9 cellular contexts compared by ENCODE assay signal in genomic region chr14:84254205-84254788, GRCh38.
A peak's percentile ranks its signal among the peaks of the same experiment; 100 is the strongest.
DNase-seq lines count a peak whose midpoint lies in the region; TF ChIP-seq lines count a peak whose summit lies in the region.
"Had no signal": no experiment of that assay in that cellular context is flagged by ENCODE, and none has a peak within 500 bp of the region (broad histone marks: within the 10 kb centered on the region; RNA-seq: fewer than 3 reads in every experiment).

No MANE protein-coding gene starts in this region.

- H3K36me3 ChIP-seq in skeletal muscle satellite cell (ENCODE audit: insufficient read depth, low read length), result no peaks in the 10 kb centered on the region
- no peaks in the 10 kb centered on the region for H3K36me3 ChIP-seq in osteoblast (ENCODE audit: insufficient read depth, low read length)

- H3K9ac ChIP-seq in skeletal muscle satellite cell (ENCODE audit: low read depth, low read length), result no peak overlapping the region

- H4K20me1 ChIP-seq in osteoblast (ENCODE audit: insufficient read depth, low read length), result no peaks in the 10 kb centered on the region

- no peak overlapping the region for H3K27ac ChIP-seq in osteoblast (ENCODE audit: low read depth, low read length)

- H2AFZ ChIP-seq in osteoblast (ENCODE audit: low read length), result no peak overlapping the region

- no peaks in the 10 kb centered on the region for H3K4me1 ChIP-seq in skeletal muscle satellite cell (ENCODE audit: control insufficient read depth, insufficient read depth, low read length)
- H3K4me1 ChIP-seq in osteoblast (ENCODE audit: insufficient read depth, low read length), result no peaks in the 10 kb centered on the region

- H3K9me3 ChIP-seq in skeletal muscle satellite cell (replicated peaks; ENCODE audit: low read length), result no peaks in the 10 kb centered on the region
- H3K9me3 ChIP-seq in osteoblast (ENCODE audit: low read depth, low read length), result no peaks in the 10 kb centered on the region

- DNase-seq in LNCaP clone FGC (ENCODE audit: low read depth) (peak; percentile 75), cardiac fibroblast (ENCODE audit: low read depth in 2 of 2) (peak; percentile 17 to 73), iPS-NIHi11 (ENCODE audit: low spot score) (peak; percentile 34), COR-L47 (lab: John Stamatoyannopoulos, UW) (no peak), osteoblast (ENCODE audit: insufficient read length, low spot score, missing footprints) (no peak)
- no peak for DNase-seq in activated CD8-positive, alpha-beta memory T cell treated with anti-CD3 and anti-CD28 coated beads for 24 hours
- DNase-seq: CD4-positive, alpha-beta memory T cell; T-helper 9 cell had no signal

- no peak overlapping the region for H3K4me3 ChIP-seq in LNCaP clone FGC (ENCODE audit: low read depth, low read length)
- no peak overlapping the region for H3K4me3 ChIP-seq in cardiac fibroblast (replicated peaks in 1 of 2; ENCODE audit: low read depth in 2 of 2, low read length in 2 of 2)
- no peak overlapping the region for H3K4me3 ChIP-seq in skeletal muscle satellite cell (ENCODE audit: low read length)
- H3K4me3 ChIP-seq in osteoblast (ENCODE audit: insufficient read depth, low read length), result no peak overlapping the region

- no peaks in the 10 kb centered on the region for H3K79me2 ChIP-seq in osteoblast (ENCODE audit: insufficient read depth, low read length)

- H3K4me2 ChIP-seq in skeletal muscle satellite cell (ENCODE audit: low read length), result peak overlapping the region; percentile 22
- no peak overlapping the region for H3K4me2 ChIP-seq in osteoblast (ENCODE audit: insufficient read depth, low read length)

- H3K27me3 ChIP-seq in skeletal muscle satellite cell (ENCODE audit: control insufficient read depth, insufficient read depth, low read length), result no peaks in the 10 kb centered on the region
- no peaks in the 10 kb centered on the region for H3K27me3 ChIP-seq in osteoblast (ENCODE audit: insufficient read depth, low read length)

- TF ChIP-seq CTCF in LNCaP clone FGC (IDR thresholded peaks at IDR 0.05; ENCODE audit: control insufficient read depth, extremely low read depth, insufficient read depth) (no peak), cardiac fibroblast (IDR thresholded peaks at IDR 0.05; ENCODE audit: low read depth, low read length) (no peak), osteoblast (IDR thresholded peaks at IDR 0.05; ENCODE audit: extremely low read depth, low read depth, low read length) (no peak)

Comparison
In these comparisons a context has a peak if more than half of its experiments do, and no peak if none do; other contexts are left out.
1. DNase-seq: peak in LNCaP clone FGC (single experiment), cardiac fibroblast (2 of 2) and iPS-NIHi11 (single experiment); none in COR-L47 (single experiment), osteoblast (single experiment) and activated CD8-positive, alpha-beta memory T cell treated with anti-CD3 and anti-CD28 coated beads for 24 hours (single experiment).